Comparison of ENCODE assay signal across 22 cellular contexts in the genomic region with DNA sequence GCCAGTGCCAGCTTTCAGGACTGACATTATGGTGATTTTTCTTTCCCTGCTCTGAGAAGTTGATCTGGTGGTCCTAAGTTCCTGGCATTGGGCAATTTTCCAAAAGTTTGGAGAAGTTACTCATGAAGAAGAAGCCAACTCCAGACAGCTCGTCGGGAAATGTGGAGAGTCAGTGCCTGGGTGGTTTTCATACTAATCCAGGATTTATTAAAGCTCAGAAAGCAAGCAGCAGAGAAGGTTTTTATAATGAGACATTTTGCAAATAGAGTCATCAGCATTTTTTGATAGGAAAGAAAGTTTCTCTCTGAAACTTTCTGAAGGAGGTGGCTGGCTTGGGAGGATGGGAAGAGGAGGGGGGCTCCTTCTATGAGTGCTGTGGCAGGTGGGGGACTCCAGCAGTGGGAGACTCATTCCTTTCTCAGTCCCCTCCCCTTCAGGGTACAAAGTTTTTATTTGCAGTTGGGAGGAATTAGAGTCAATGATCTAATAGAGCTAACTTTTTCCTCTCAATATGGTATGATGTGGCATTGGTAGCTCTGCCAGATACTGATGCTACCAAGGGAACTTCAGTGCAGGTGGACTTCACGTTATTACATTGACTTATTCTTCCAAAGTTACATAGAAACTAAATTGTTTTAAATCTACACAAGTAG. TPM values are rescaled to one million over a fixed set of nuclear protein-coding genes. Genes with fewer than 3 reads are reported as not detected.
DNase-seq lines count a peak whose midpoint lies in the region; ATAC-seq and TF ChIP-seq lines count a peak whose summit lies in the region.
"Had no signal": no experiment of that assay in that cellular context is flagged by ENCODE, and none has a peak within 500 bp of the region (broad histone marks: within the 10 kb centered on the region; RNA-seq: fewer than 3 reads in every experiment).

No MANE protein-coding gene starts in this region.

- DNase-seq in activated CD4-positive, alpha-beta T cell treated with anti-CD3 and anti-CD28 coated beads, Interleukin-2, amount 10 ng/mL, durations not matched to agents 7 days and 5 days, result no peak
- DNase-seq in activated CD4-positive, alpha-beta T cell treated with anti-CD3 and anti-CD28 coated beads, Interleukin-2, amount 50 U/mL, for 1 hour, result no peak
- DNase-seq in LHCN-M2 (ENCODE audit: low read depth), result peak; percentile 44
- DNase-seq in adipocyte (ENCODE audit: low read depth), result peak; percentile 34
- DNase-seq in osteocyte (ENCODE audit: extremely low spot score, unreplicated experiment), result no peak
- no peak for DNase-seq in upper lobe of left lung
- no peak for DNase-seq in medulla oblongata (ENCODE audit: extremely low spot score)
- DNase-seq: amygdala; C1 segment of cervical spinal cord; dorsolateral prefrontal cortex; foreskin fibroblast; GDM1; mesendoderm; NCI-H187 treated with DMSO at 0.1 percent for 48 hours; NCI-H2227 treated with DMSO at 0.1 percent for 48 hours; NK-92 treated with Interleukin-12 subunit alpha and Interleukin-12 subunit beta, amount 100 ng/mL, for 24 hours; stimulated activated CD4-positive, alpha-beta T cell treated with anti-CD3 and anti-CD28 coated beads, Interleukin-12 subunit alpha, Interleukin-12 subunit beta, amount 100 ng/mL, for 4 hours had no signal

- H3K4me1 Mint-ChIP-seq in activated CD4-positive, alpha-beta T cell treated with anti-CD3 and anti-CD28 coated beads, Interleukin-2, amount 10 ng/mL, durations not matched to agents 7 days and 5 days, result peaks cover 93% of the 10 kb centered on the region
- H3K4me1 Mint-ChIP-seq in osteocyte (ENCODE audit: unreplicated experiment), result peaks cover 38% of the 10 kb centered on the region

- no peaks in the 10 kb centered on the region for H3K27me3 Mint-ChIP-seq in activated CD4-positive, alpha-beta T cell treated with anti-CD3 and anti-CD28 coated beads, Interleukin-2, amount 10 ng/mL, durations not matched to agents 7 days and 5 days
- H3K27me3 Mint-ChIP-seq in osteocyte (ENCODE audit: unreplicated experiment), result no peaks in the 10 kb centered on the region

- peaks cover 49% of the 10 kb centered on the region for H3K36me3 Mint-ChIP-seq in activated CD4-positive, alpha-beta T cell treated with anti-CD3 and anti-CD28 coated beads, Interleukin-2, amount 10 ng/mL, durations not matched to agents 7 days and 5 days (ENCODE audit: low read depth)
- peaks cover 4% of the 10 kb centered on the region for H3K36me3 Mint-ChIP-seq in osteocyte (ENCODE audit: unreplicated experiment)
- H3K36me3 Mint-ChIP-seq: IgD-negative memory B cell had no signal

- H3K9me3 ChIP-seq in adipocyte (ENCODE audit: control insufficient read depth, low read length) (no peaks in the 10 kb centered on the region), upper lobe of left lung (no peaks in the 10 kb centered on the region)
- H3K9me3 ChIP-seq: suprapubic skin, vagina had no signal

- ATAC-seq in upper lobe of left lung (ENCODE audit: low FRiP score in 2 of 2) (no peak), HG02973 (IDR thresholded peaks at IDR 0.05; ENCODE audit: unreplicated experiment) (no peak)
- ATAC-seq: SK-N-SH treated with all-trans-retinoic acid at 6 μM for 48 hours had no signal

- CTCF ChIA-PET in activated CD4-positive, alpha-beta T cell treated with anti-CD3 and anti-CD28 coated beads, Interleukin-2, amount 10 ng/mL, durations not matched to agents 7 days and 5 days (lab: Charles Lee), result interaction anchor here (1.1 to 4.9 kb wide), 7 partner anchors 9 to 64 kb away, joined by 3 to 34 read pairs (median 4); no protein-coding TSS in a partner anchor

- no peak overlapping the region for H3K4me3 Mint-ChIP-seq in activated CD4-positive, alpha-beta T cell treated with anti-CD3 and anti-CD28 coated beads, Interleukin-2, amount 10 ng/mL, durations not matched to agents 7 days and 5 days
- H3K4me3 Mint-ChIP-seq in osteocyte (ENCODE audit: unreplicated experiment), result no peak overlapping the region

- H3K9me3 Mint-ChIP-seq in activated CD4-positive, alpha-beta T cell treated with anti-CD3 and anti-CD28 coated beads, Interleukin-2, amount 10 ng/mL, durations not matched to agents 7 days and 5 days, result peaks cover 30% of the 10 kb centered on the region
- H3K9me3 Mint-ChIP-seq in osteocyte (ENCODE audit: unreplicated experiment), result no peaks in the 10 kb centered on the region
- H3K9me3 Mint-ChIP-seq: IgD-negative memory B cell had no signal

- peak overlapping the region; percentile 68 for H3K27ac Mint-ChIP-seq in activated CD4-positive, alpha-beta T cell treated with anti-CD3 and anti-CD28 coated beads, Interleukin-2, amount 10 ng/mL, durations not matched to agents 7 days and 5 days
- peak overlapping the region; percentile 54 for H3K27ac Mint-ChIP-seq in osteocyte (ENCODE audit: unreplicated experiment)

- H3K4me1 ChIP-seq in adipocyte (ENCODE audit: control insufficient read depth, insufficient read depth, low read length) (peaks cover 11% of the 10 kb centered on the region), upper lobe of left lung (peaks cover 10 to 24% (median 19%) of the 10 kb centered on the region in 4 donors)

- H3K9ac ChIP-seq in adipocyte (ENCODE audit: low read length), result no peak overlapping the region

- H3K27me3 ChIP-seq in adipocyte (replicated peaks; ENCODE audit: control insufficient read depth, insufficient read depth, low read length) (no peaks in the 10 kb centered on the region), upper lobe of left lung (no peaks in the 10 kb centered on the region)
- H3K27me3 ChIP-seq: suprapubic skin, vagina had no signal

- TF ChIP-seq EP300 in upper lobe of left lung (IDR thresholded peaks at IDR 0.05), result no peak

- 81 to 94% methylated on average over 3 of the region's 3 CpGs for WGBS in upper lobe of left lung, 2 donors

- no peak for TF ChIP-seq POLR2A in upper lobe of left lung (IDR thresholded peaks at IDR 0.05)

- H3K36me3 ChIP-seq in adipocyte (ENCODE audit: control insufficient read depth, insufficient read depth, low read length, severe bottlenecking) (no peaks in the 10 kb centered on the region), upper lobe of left lung (no peaks in the 10 kb centered on the region)
- H3K36me3 ChIP-seq: suprapubic skin, vagina had no signal

- POLR2A ChIA-PET in activated CD4-positive, alpha-beta T cell treated with anti-CD3 and anti-CD28 coated beads, Interleukin-2, amount 10 ng/mL, durations not matched to agents 7 days and 5 days (lab: Charles Lee), result interaction anchor here (0.9 kb wide), 1 partner anchor 48 kb away, joined by 3 read pairs; no protein-coding TSS in a partner anchor

- H3K4me3 ChIP-seq in adipocyte (ENCODE audit: low read length) (no peak overlapping the region), upper lobe of left lung (no peak overlapping the region)
- H3K4me3 ChIP-seq: dorsolateral prefrontal cortex, suprapubic skin, vagina had no signal

- H3K27ac ChIP-seq in upper lobe of left lung, result no peak overlapping the region
- H3K27ac ChIP-seq: dorsolateral prefrontal cortex, suprapubic skin, vagina had no signal

- TF ChIP-seq CTCF in osteocyte (IDR thresholded peaks at IDR 0.05), result no peak
- no peak for TF ChIP-seq CTCF in upper lobe of left lung (IDR thresholded peaks at IDR 0.05)

RNA-seq across cellular contexts. Expression of gene LIF, which starts 55.4 kb away (rescaled TPM):
- total RNA-seq in activated CD4-positive, alpha-beta T cell treated with anti-CD3 and anti-CD28 coated beads, Interleukin-2, amount 10 ng/mL, durations not matched to agents 7 days and 5 days, result 100 to 1,000 TPM; 102 to 103 TPM
- total RNA-seq in LHCN-M2 (2014; rRNA removed), result 23.1 and 23.3 TPM in 2 replicates
- polyA plus RNA-seq in LHCN-M2 (2012), result 63.2 TPM
- total RNA-seq in osteocyte, result 13.7 and 15.5 TPM in 2 replicates
- total RNA-seq in upper lobe of left lung, result 10 to 100 TPM in 1 of 6 donors, 1 to 10 TPM in 4, under 1 TPM in 1; 0.89 to 16.9 (median 3.8) TPM
- polyA plus RNA-seq: IgD-negative memory B cell had no signal

Comparison
In these comparisons a context has a peak if more than half of its experiments do, and no peak if none do; other contexts are left out.
1. DNase-seq: peak in LHCN-M2 (single experiment) and adipocyte (single experiment); none in activated CD4-positive, alpha-beta T cell treated with anti-CD3 and anti-CD28 coated beads, Interleukin-2, amount 10 ng/mL, durations not matched to agents 7 days and 5 days (single experiment), activated CD4-positive, alpha-beta T cell treated with anti-CD3 and anti-CD28 coated beads, Interleukin-2, amount 50 U/mL, for 1 hour (single experiment), osteocyte (single experiment), upper lobe of left lung (0 of 2) and medulla oblongata (single experiment).